Comparison of ENCODE assay signal across 8 cellular contexts in genomic region chr19:41792513-41793413, GRCh38. TPM values are rescaled to one million over a fixed set of nuclear protein-coding genes. Genes with fewer than 3 reads are reported as not detected.
DNase-seq lines count a peak whose midpoint lies in the region; ATAC-seq and TF ChIP-seq lines count a peak whose summit lies in the region.

No MANE protein-coding gene starts in this region.

- 19 to 26% methylated on average over 22 of the region's 22 CpGs for WGBS in lower leg skin, 2 donors

- H3K9me3 Mint-ChIP-seq in progenitor cell of endocrine pancreas (ENCODE audit: low read depth), result no peaks in the 10 kb centered on the region

- TF ChIP-seq POLR2A in lower leg skin (IDR thresholded peaks at IDR 0.05), result no peak

- ATAC-seq in HG02571 (IDR thresholded peaks at IDR 0.05; ENCODE audit: unreplicated experiment), result no peak

- no peaks in the 10 kb centered on the region for H3K4me1 Mint-ChIP-seq in progenitor cell of endocrine pancreas (ENCODE audit: low read depth)

- H3K36me3 Mint-ChIP-seq in progenitor cell of endocrine pancreas (ENCODE audit: insufficient read depth), result no peaks in the 10 kb centered on the region

- peak; percentile 46 for DNase-seq in NCI-H2227 (lab: John Stamatoyannopoulos, UW; ENCODE audit: unreplicated experiment)
- DNase-seq in NCI-H2227 treated with DMSO at 0.1 percent for 48 hours (lab: John Stamatoyannopoulos, UW), result no peak
- peak; percentile 27 for DNase-seq in NCI-H510A (lab: John Stamatoyannopoulos, UW)
- DNase-seq in activated T-cell treated with anti-CD3 and anti-CD28 coated beads for 4 hours, result peak; percentile 19
- DNase-seq in fibroblast of pulmonary artery (ENCODE audit: low read depth), result peak; percentile 56
- no peak for DNase-seq in progenitor cell of endocrine pancreas (ENCODE audit: low spot score, unreplicated experiment)
- DNase-seq in lower leg skin (ENCODE audit: low spot score in 2 of 2), result no peak

- H3K4me3 ChIP-seq in fibroblast of pulmonary artery (replicated peaks; ENCODE audit: low read depth, low read length) (no peak overlapping the region), lower leg skin (ENCODE audit: low read depth, poor library complexity, severe bottlenecking) (no peak overlapping the region)

- H3K27me3 Mint-ChIP-seq in progenitor cell of endocrine pancreas, result peaks cover 52% of the 10 kb centered on the region

- intact Hi-C loops in lower leg skin (cut with DNase I; ENCODE audit: low total_unique reads), result no loop called here

- peak; percentile 75 for TF ChIP-seq CTCF in fibroblast of pulmonary artery (IDR thresholded peaks at IDR 0.05; ENCODE audit: low read length, missing control alignments)
- peak; percentile 67 for TF ChIP-seq CTCF in progenitor cell of endocrine pancreas (IDR thresholded peaks at IDR 0.05; ENCODE audit: unreplicated experiment)
- TF ChIP-seq CTCF in lower leg skin (IDR thresholded peaks at IDR 0.05), result no peak

- H3K27ac Mint-ChIP-seq in progenitor cell of endocrine pancreas, result no peak overlapping the region

- H3K4me3 Mint-ChIP-seq in progenitor cell of endocrine pancreas (ENCODE audit: low read depth), result no peak overlapping the region

RNA-seq across cellular contexts. Expression of gene CEACAM3, which starts 3.6 kb away (rescaled TPM):
- total RNA-seq in progenitor cell of endocrine pancreas (not detected in 2 replicates), lower leg skin (not detected)

RNA-seq across cellular contexts. Expression of gene CEACAM6, which starts 37.4 kb away (rescaled TPM):
- total RNA-seq in progenitor cell of endocrine pancreas, result 0.19 and 0.31 TPM in 2 replicates
- 10 to 100 TPM in 2 of 4 donors, 1 to 10 TPM in 2; 2.6 to 23.1 (median 14.5) TPM for total RNA-seq in lower leg skin

RNA-seq across cellular contexts. Expression of gene LYPD4, which starts 51.7 kb away (rescaled TPM):
- total RNA-seq in progenitor cell of endocrine pancreas (not detected in 2 replicates), lower leg skin (not detected)

RNA-seq across cellular contexts. Expression of gene DMRTC2, which starts 52.1 kb away (rescaled TPM):
- total RNA-seq in progenitor cell of endocrine pancreas (not detected in 2 replicates), lower leg skin (not detected)

Comparison
In these comparisons a context has a peak if more than half of its experiments do, and no peak if none do; other contexts are left out.
1. DNase-seq: peak in NCI-H2227 (single experiment), NCI-H510A (single experiment), activated T-cell treated with anti-CD3 and anti-CD28 coated beads for 4 hours (single experiment) and fibroblast of pulmonary artery (single experiment); none in NCI-H2227 treated with DMSO at 0.1 percent for 48 hours (single experiment), progenitor cell of endocrine pancreas (single experiment) and lower leg skin (0 of 2).
2. CTCF ChIP-seq: peak in fibroblast of pulmonary artery (single experiment) and progenitor cell of endocrine pancreas (single experiment); none in lower leg skin (0 of 3).